ENCODE assay signal across 24 cellular contexts in genomic region chr17:65819810-65820209, GRCh38.
"Had no signal": no experiment of that assay in that cellular context is flagged by ENCODE, and none has a peak within 500 bp of the region (broad histone marks: within the 10 kb centered on the region; RNA-seq: fewer than 3 reads in every experiment).

No MANE protein-coding gene starts in this region.

- DNase-seq: naive thymus-derived CD4-positive, alpha-beta T cell; natural killer cell; occipital lobe; pancreas; psoas muscle; right cardiac atrium; right lobe of liver; sigmoid colon; small intestine; stimulated activated CD4-positive, alpha-beta T cell treated with anti-CD3 and anti-CD28 coated beads, Interleukin-15, amount 100 ng/mL, for 24 hours; stimulated activated CD4-positive, alpha-beta T cell treated with anti-CD3 and anti-CD28 coated beads, Interleukin-2, amount 100 ng/mL, for 24 hours; stimulated activated CD4-positive, alpha-beta T cell treated with anti-CD3 and anti-CD28 coated beads, Interleukin-2, amount 100 ng/mL, for 48 hours; stimulated activated CD4-positive, alpha-beta T cell treated with anti-CD3 and anti-CD28 coated beads, Interleukin-4, amount 100 ng/mL, for 24 hours; stimulated activated naive CD4-positive, alpha-beta T cell; stimulated activated naive CD8-positive, alpha-beta T cell treated with anti-CD3 and anti-CD28 coated beads, Interleukin-15, amount 100 ng/mL, for 72 hours; stimulated activated naive CD8-positive, alpha-beta T cell treated with anti-CD3 and anti-CD28 coated beads, Interleukin-15, Interleukin-2, amounts not matched to agents 100 U/mL and 50 U/mL, for 24 hours; substantia nigra; testis; tibial artery; transverse colon; upper lobe of right lung; uterus had no signal

- H3K9me3 ChIP-seq: pancreas, psoas muscle, right lobe of liver, sigmoid colon, suprapubic skin, testis, tibial artery, transverse colon, upper lobe of right lung, uterus had no signal

- H3K36me3 ChIP-seq: neural progenitor cell, pancreas, right lobe of liver, sigmoid colon, suprapubic skin, tibial artery, transverse colon, upper lobe of right lung, uterus had no signal

- H3K4me1 ChIP-seq: neural progenitor cell, pancreas, psoas muscle, right lobe of liver, sigmoid colon, suprapubic skin, testis, upper lobe of right lung, uterus had no signal

- H3K27ac ChIP-seq: neural progenitor cell, pancreas, psoas muscle, right lobe of liver, sigmoid colon, suprapubic skin, testis, tibial artery, transverse colon, upper lobe of right lung, uterus had no signal

- H3K4me3 ChIP-seq: neural progenitor cell, pancreas, psoas muscle, right lobe of liver, sigmoid colon, suprapubic skin, testis, tibial artery, transverse colon, upper lobe of right lung, uterus had no signal
